In the genomic region with DNA sequence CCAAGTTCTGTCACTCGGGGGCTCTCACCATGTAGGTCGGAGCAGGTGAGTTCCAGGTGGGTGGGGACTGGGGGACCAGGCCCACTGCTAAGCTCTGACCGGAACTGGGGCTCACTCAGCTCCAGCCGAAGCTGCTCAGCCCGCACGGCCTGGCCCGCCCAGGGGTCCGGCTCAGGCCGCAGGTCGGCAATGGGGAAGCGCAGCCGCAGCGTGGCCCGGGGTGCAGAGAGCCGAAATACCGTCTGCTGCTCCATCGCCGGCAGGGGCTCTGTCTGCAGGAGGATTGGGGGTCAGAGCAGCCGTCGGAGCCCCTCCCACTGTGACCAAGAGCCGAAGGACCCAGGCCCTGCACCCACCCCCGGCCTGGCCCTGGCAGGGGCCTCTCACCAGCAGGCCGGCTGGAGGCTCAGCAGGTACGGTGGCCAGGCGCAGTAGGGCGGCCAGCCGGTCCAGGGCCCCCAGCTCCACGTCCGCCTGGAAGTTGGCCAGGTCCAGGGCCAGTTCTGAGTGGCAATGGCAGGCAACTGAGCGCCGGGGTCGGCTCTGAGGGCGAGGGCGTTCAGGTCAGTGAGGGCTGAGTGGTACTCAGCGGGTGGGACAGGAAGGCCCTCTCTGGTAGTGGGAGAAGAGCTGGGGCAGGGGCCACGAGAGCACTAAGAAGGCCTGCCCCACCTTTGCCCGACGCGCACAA, we compare ENCODE assay signal across 33 cellular contexts. TPM values are rescaled to one million over a fixed set of nuclear protein-coding genes. Genes with fewer than 3 reads are reported as not detected.
"Had no signal": no experiment of that assay in that cellular context is flagged by ENCODE, and none has a peak within 500 bp of the region (broad histone marks: within the 10 kb centered on the region; RNA-seq: fewer than 3 reads in every experiment).

No MANE protein-coding gene starts in this region.

- ATAC-seq: activated CD4-positive, alpha-beta T cell treated with anti-CD3 and anti-CD28 coated beads for 36 hours; activated CD8-positive, alpha-beta memory T cell treated with anti-CD3 and anti-CD28 coated beads, Interleukin-2, amount 10 ng/mL, durations not matched to agents 7 days and 5 days; activated CD8-positive, alpha-beta T cell treated with anti-CD3 and anti-CD28 coated beads, Interleukin-2, amount 10 ng/mL, durations not matched to agents 7 days and 5 days; activated naive CD8-positive, alpha-beta T cell treated with anti-CD3 and anti-CD28 coated beads, Interleukin-2, amount 50 U/mL, for 24 hours; foreskin keratinocyte; gastrocnemius medialis had no signal

- H3K27ac ChIP-seq: ascending aorta, breast epithelium, cardiac muscle cell, colonic mucosa, dorsolateral prefrontal cortex, esophagus muscularis mucosa, foreskin keratinocyte, gastrocnemius medialis had no signal

- H3K9me3 ChIP-seq: ascending aorta, breast epithelium, colonic mucosa, esophagus muscularis mucosa, gastrocnemius medialis had no signal

- DNase-seq: activated CD4-positive, alpha-beta memory T cell treated with anti-CD3 and anti-CD28 coated beads for 36 hours; activated CD4-positive, alpha-beta T cell treated with anti-CD3 and anti-CD28 coated beads for 36 hours; activated CD4-positive, alpha-beta T cell treated with anti-CD3 and anti-CD28 coated beads, Interleukin-2, amount 10 ng/mL, durations not matched to agents 24 days and 14 days; activated CD4-positive, CD25-positive, alpha-beta regulatory T cell; activated CD4-positive, CD25-positive, alpha-beta regulatory T cell treated with anti-CD3 and anti-CD28 coated beads, Interleukin-2, amount 50 U/mL, for 72 hours; activated CD8-positive, alpha-beta memory T cell treated with anti-CD3 and anti-CD28 coated beads, Interleukin-2, amount 10 ng/mL, durations not matched to agents 7 days and 5 days; activated CD8-positive, alpha-beta memory T cell treated with anti-CD3 and anti-CD28 coated beads, Interleukin-2, amount 50 U/mL, for 4 hours; activated CD8-positive, alpha-beta T cell treated with anti-CD3 and anti-CD28 coated beads, Interleukin-2, amount 10 ng/mL, durations not matched to agents 7 days and 5 days; activated effector memory CD4-positive, alpha-beta T cell treated with anti-CD3 and anti-CD28 coated beads, Interleukin-2, amount 50 U/mL, for 16 hours; activated naive CD4-positive, alpha-beta T cell treated with anti-CD3 and anti-CD28 coated beads for 36 hours; activated naive CD8-positive, alpha-beta T cell treated with anti-CD3 and anti-CD28 coated beads for 36 hours; activated naive CD8-positive, alpha-beta T cell treated with anti-CD3 and anti-CD28 coated beads, Interleukin-2, amount 50 U/mL, for 24 hours; activated T-cell treated with anti-CD3 and anti-CD28 coated beads, Interleukin-2, amount 50 U/mL, for 1 hour; activated T-cell treated with anti-CD3 and anti-CD28 coated beads, Interleukin-2, amount 50 U/mL, for 48 hours; central memory CD4-positive, alpha-beta T cell; cerebellar nuclear complex; colonic mucosa; dorsolateral prefrontal cortex; effector memory CD4-positive, alpha-beta T cell; endodermal cell; erythroblast; foreskin keratinocyte; gastrocnemius medialis; glutamatergic neuron; T-helper 1 cell; T-helper 2 cell had no signal

- H3K27me3 ChIP-seq: ascending aorta, breast epithelium, cardiac muscle cell, colonic mucosa, dorsolateral prefrontal cortex, esophagus muscularis mucosa, foreskin keratinocyte, gastrocnemius medialis had no signal

- H3K4me1 ChIP-seq: ascending aorta, breast epithelium, colonic mucosa, foreskin keratinocyte, gastrocnemius medialis had no signal

- H3K4me3 ChIP-seq: ascending aorta, breast epithelium, cardiac muscle cell, colonic mucosa, dorsolateral prefrontal cortex, esophagus muscularis mucosa, gastrocnemius medialis had no signal

RNA-seq across cellular contexts. Expression of a gene that starts 25.9 kb away (rescaled TPM):
- total RNA-seq: activated CD4-positive, alpha-beta T cell treated with anti-CD3 and anti-CD28 coated beads, Interleukin-2, amount 10 ng/mL, durations not matched to agents 24 days and 14 days; activated CD8-positive, alpha-beta memory T cell treated with anti-CD3 and anti-CD28 coated beads for 36 hours; activated CD8-positive, alpha-beta memory T cell treated with anti-CD3 and anti-CD28 coated beads, Interleukin-2, amount 10 ng/mL, durations not matched to agents 7 days and 5 days; activated CD8-positive, alpha-beta T cell treated with anti-CD3 and anti-CD28 coated beads, Interleukin-2, amount 10 ng/mL, durations not matched to agents 7 days and 5 days; activated naive CD4-positive, alpha-beta T cell treated with anti-CD3 and anti-CD28 coated beads for 36 hours; activated naive CD8-positive, alpha-beta T cell treated with anti-CD3 and anti-CD28 coated beads for 36 hours; activated T-helper 1 cell treated with anti-CD3 and anti-CD28 coated beads, Interleukin-12 subunit alpha, Interleukin-12 subunit beta, Interleukin-2, Interleukin-4 antibody, amounts not matched to agents 30 ng/mL and 10 ng/mL and 1 ng/mL, durations not matched to agents 14 hours and 24 hours and 36 hours; activated T-helper 2 cell treated with anti-CD3 and anti-CD28 coated beads, Interferon-gamma antibody, Interleukin-2, Interleukin-4, amounts not matched to agents 10 μg/mL and 5 μg/mL and 100 μg/mL, durations not matched to agents 14 hours and 24 hours and 36 hours; ascending aorta; breast epithelium; cardiac muscle cell; colonic mucosa; esophagus muscularis mucosa; foreskin keratinocyte; gastrocnemius medialis had no signal
